ENCODE assay signal across 8 cellular contexts in genomic region chr12:46266382-46266791, GRCh38. TPM values are rescaled to one million over a fixed set of nuclear protein-coding genes. Genes with fewer than 3 reads are reported as not detected.
DNase-seq lines count a peak whose midpoint lies in the region; ATAC-seq and TF ChIP-seq lines count a peak whose summit lies in the region.

No MANE protein-coding gene starts in this region.

- peaks cover 0 to 29% (median 5%) of the 10 kb centered on the region in 3 donors for H3K36me3 Mint-ChIP-seq in CD8-positive, alpha-beta memory T cell

- DNase-seq in CD8-positive, alpha-beta memory T cell, result peak in 3 of 5 donors; percentile 33 to 63 (median 41)
- peak in 4 of 5 donors; percentile 24 to 41 (median 27) for DNase-seq in T-helper 1 cell
- peak; percentile 69 for DNase-seq in epithelial cell of esophagus (ENCODE audit: low read depth)
- peak; percentile 34 for DNase-seq in putamen (ENCODE audit: low spot score)

- ATAC-seq in GM18867 (IDR thresholded peaks at IDR 0.05; ENCODE audit: unreplicated experiment) (no peak), HG03442 (IDR thresholded peaks at IDR 0.05; ENCODE audit: unreplicated experiment) (no peak), HG03520 (IDR thresholded peaks at IDR 0.05; ENCODE audit: unreplicated experiment) (no peak)

- H3K27me3 Mint-ChIP-seq in CD8-positive, alpha-beta memory T cell, result peaks cover 0 to 11% of the 10 kb centered on the region in 2 donors

- no peak for TF ChIP-seq CTCF in epithelial cell of esophagus (IDR thresholded peaks at IDR 0.05; ENCODE audit: insufficient read depth, low read depth, low read length, missing control alignments)

- peak overlapping the region; percentile 96 for H3K4me3 ChIP-seq in CD8-positive, alpha-beta memory T cell (ENCODE audit: low read length)
- H3K4me3 ChIP-seq in HUES6 (ENCODE audit: low read depth, low read length) (peak overlapping the region; percentile 86), epithelial cell of esophagus (ENCODE audit: low read length) (peak overlapping the region; percentile 88)

- no peaks in the 10 kb centered on the region for H3K9me3 Mint-ChIP-seq in CD8-positive, alpha-beta memory T cell

- H3K27ac ChIP-seq in CD8-positive, alpha-beta memory T cell (ENCODE audit: low read depth, low read length), result peak overlapping the region; percentile 98
- H3K27ac ChIP-seq in HUES6 (ENCODE audit: low read depth, low read length), result peak overlapping the region; percentile 98

- peaks cover 16 to 33% (median 16%) of the 10 kb centered on the region in 3 donors for H3K4me1 Mint-ChIP-seq in CD8-positive, alpha-beta memory T cell

- H3K36me3 ChIP-seq in CD8-positive, alpha-beta memory T cell (ENCODE audit: insufficient read depth, low read length), result no peaks in the 10 kb centered on the region
- H3K36me3 ChIP-seq in HUES6 (ENCODE audit: control insufficient read depth, insufficient read depth, low read length), result no peaks in the 10 kb centered on the region

- no peak overlapping the region for H3K4me3 Mint-ChIP-seq in CD8-positive, alpha-beta memory T cell

- POLR2A ChIA-PET in CD8-positive, alpha-beta memory T cell (lab: Charles Lee), result interaction anchor here (0.6 to 1.6 kb wide), 7 partner anchors 9 to 546 kb away, joined by 3 to 35 read pairs (median 5); no protein-coding TSS in a partner anchor

- H3K9ac ChIP-seq in HUES6 (ENCODE audit: low read length), result peak overlapping the region; percentile 94

- no peaks in the 10 kb centered on the region for H3K27me3 ChIP-seq in CD8-positive, alpha-beta memory T cell (ENCODE audit: insufficient read depth, low read length, poor library complexity, severe bottlenecking)
- no peaks in the 10 kb centered on the region for H3K27me3 ChIP-seq in HUES6 (ENCODE audit: control insufficient read depth, insufficient read depth, low read length)

- no peak overlapping the region for H3K27ac Mint-ChIP-seq in CD8-positive, alpha-beta memory T cell

- CTCF ChIA-PET in CD8-positive, alpha-beta memory T cell (lab: Charles Lee), result interaction anchor here (0.7 to 2.3 kb wide), 6 partner anchors 21 to 141 kb away, joined by 3 to 7 read pairs (median 4); no protein-coding TSS in a partner anchor

- peaks cover 63% of the 10 kb centered on the region for H3K4me1 ChIP-seq in CD8-positive, alpha-beta memory T cell (ENCODE audit: insufficient read depth, low read length)
- H3K4me1 ChIP-seq in HUES6 (ENCODE audit: control insufficient read depth, insufficient read depth, low read length), result peaks cover 57% of the 10 kb centered on the region

- no peaks in the 10 kb centered on the region for H3K9me3 ChIP-seq in CD8-positive, alpha-beta memory T cell (ENCODE audit: low read length)
- no peaks in the 10 kb centered on the region for H3K9me3 ChIP-seq in HUES6 (ENCODE audit: control insufficient read depth, insufficient read depth, low read depth, low read length)

RNA-seq across cellular contexts. Expression of gene SLC38A1, which starts 2.5 kb away (rescaled TPM):
- total RNA-seq in CD8-positive, alpha-beta memory T cell, result 100 to 1,000 TPM; 233 to 242 TPM
- 252 TPM for polyA plus RNA-seq in CD8-positive, alpha-beta memory T cell
